In the genomic region with DNA sequence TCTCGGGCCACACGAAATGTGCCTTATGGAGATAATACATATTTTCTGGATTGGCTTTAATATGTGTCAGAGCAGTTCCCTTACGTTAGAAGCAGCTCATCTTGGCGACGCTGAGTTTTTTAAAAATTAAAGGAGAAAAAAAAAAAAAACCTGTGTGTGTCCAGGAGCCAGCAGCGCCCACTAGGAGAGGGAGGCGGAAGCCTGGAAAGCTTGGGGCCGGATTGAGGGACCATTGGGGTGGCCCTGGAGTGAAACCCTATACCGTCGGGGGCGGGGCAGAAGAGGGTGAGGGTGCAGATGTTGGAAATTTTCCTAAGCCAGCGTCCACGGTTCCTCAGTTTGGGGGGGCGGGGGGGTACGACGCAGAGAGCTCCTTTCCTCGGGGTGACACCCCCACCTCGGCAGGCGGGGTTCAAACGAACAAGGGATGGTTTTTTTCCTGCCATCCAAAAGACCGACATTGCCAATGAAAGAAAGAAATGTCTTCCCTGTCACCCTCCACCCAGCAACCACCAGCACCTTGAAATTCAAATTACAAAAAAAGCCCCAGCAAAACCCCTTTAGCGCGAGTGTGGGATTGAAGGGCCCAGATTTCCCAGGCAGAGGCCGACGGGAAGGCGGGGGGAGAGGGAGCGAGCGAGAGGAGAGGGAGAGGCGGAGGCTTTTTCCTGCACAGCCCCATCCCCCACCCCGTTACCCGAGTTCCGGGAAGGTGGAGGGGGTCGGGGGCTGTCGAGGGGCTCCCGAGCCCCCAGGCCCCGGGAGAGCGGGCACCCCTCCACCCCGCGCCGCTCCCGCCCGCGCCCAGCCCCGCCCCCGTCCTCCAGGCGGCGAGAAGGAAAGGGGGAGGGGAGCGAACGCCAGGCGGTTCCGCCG, we compare ENCODE assay signal across 8 cellular contexts. TPM values are rescaled to one million over a fixed set of nuclear protein-coding genes. Genes with fewer than 3 reads are reported as not detected.
A peak's percentile ranks its signal among the peaks of the same experiment; 100 is the strongest.
DNase-seq lines count a peak whose midpoint lies in the region; ATAC-seq, FAIRE-seq and TF ChIP-seq lines count a peak whose summit lies in the region.

No MANE protein-coding gene starts in this region.

- peaks cover 6% of the 10 kb centered on the region for H3K79me2 ChIP-seq in trophoblast cell (ENCODE audit: control insufficient read depth, insufficient read depth, low read length, poor library complexity)

- no peak overlapping the region for H2AK5ac ChIP-seq in trophoblast cell (ENCODE audit: low read length)

- H3K27me3 ChIP-seq in trophoblast cell (ENCODE audit: insufficient read depth, low read length): no peaks in the 10 kb centered on the region

- no peak for TF ChIP-seq RAD21 in A549 (conservative IDR thresholded peaks at IDR 0.05 in 1 of 2, IDR thresholded peaks at IDR 0.05 in 1 of 2)

- H3K27ac ChIP-seq in A549 (peak overlapping the region; percentile 98 to 99), angular gyrus (ENCODE audit: low read depth, low read length) (peak overlapping the region; percentile 88), trophoblast cell (ENCODE audit: low read depth, low read length) (peak overlapping the region; percentile 82)

- intact Hi-C loops in left ventricle myocardium superior (cut with micrococcal nuclease): no loop called here

- H4K91ac ChIP-seq in trophoblast cell (ENCODE audit: low read depth, low read length): peak overlapping the region; percentile 88

- no peak for FAIRE-seq in A549 (lab: Jason Lieb, UNC)

- H3K18ac ChIP-seq in trophoblast cell (ENCODE audit: low read length): peak overlapping the region; percentile 35

- peak overlapping the region; percentile 25 for H3K14ac ChIP-seq in trophoblast cell (ENCODE audit: low read length)

- H3K9ac ChIP-seq in trophoblast cell (ENCODE audit: low read length): peak overlapping the region; percentile 66

- CTCF ChIA-PET in A549 (lab: Yijun Ruan, JAX): interaction anchor here (0.7 kb wide), 1 partner anchor 20 kb away, joined by 3 read pairs; no protein-coding TSS in a partner anchor

- H2BK120ac ChIP-seq in trophoblast cell (ENCODE audit: insufficient read depth, low read length, poor library complexity): no peak overlapping the region

- H2BK12ac ChIP-seq in trophoblast cell (ENCODE audit: low read length): no peak overlapping the region

- DNase-seq in A549 (ENCODE audit: low read depth in 1 of 2, low spot score in 1 of 2) (peak; percentile 55 to 66), NCI-H226 (peak; percentile 45), left ventricle myocardium superior (peak; percentile 62), trophoblast cell (peak; percentile 3 to 21), activated gamma-delta T cell treated with Interleukin-2 at 50 U/mL for 16 hours (no peak)

- H3K4me3 ChIP-seq in A549 (peak overlapping the region; percentile 100), GM08714 (ENCODE audit: low read length) (peak overlapping the region; percentile 56), trophoblast cell (ENCODE audit: low read depth, low read length) (peak overlapping the region; percentile 99)

- POLR2A ChIA-PET in A549 (lab: Yijun Ruan, JAX): interaction anchor here (0.7 to 1.1 kb wide), 2 partner anchors 18 to 270 kb away, joined by 3 to 6 read pairs; partner anchors contain the start of gene OCRL

- H3K9me3 ChIP-seq in A549: no peaks in the 10 kb centered on the region
- H3K9me3 ChIP-seq in trophoblast cell (ENCODE audit: insufficient read depth, low read depth, low read length): no peaks in the 10 kb centered on the region

- H4K12ac ChIP-seq in trophoblast cell (ENCODE audit: low read depth, low read length): no peak overlapping the region

- ATAC-seq in A549 (peak; percentile 82 to 90), left ventricle myocardium superior (peak; percentile 90), GM21423 (IDR thresholded peaks at IDR 0.05; ENCODE audit: unreplicated experiment) (no peak)

- H3K4me1 ChIP-seq in A549 (peaks cover 34% of the 10 kb centered on the region; the same call in 2 of the 3 replicates), trophoblast cell (ENCODE audit: control insufficient read depth in 1 of 2, insufficient read depth in 2 of 2, low read length in 2 of 2) (no peaks in the 10 kb centered on the region)

- H3K23ac ChIP-seq in trophoblast cell (ENCODE audit: low read length): no peak overlapping the region

- peak overlapping the region; percentile 89 for H4K8ac ChIP-seq in trophoblast cell (ENCODE audit: low read depth, low read length)

- peak overlapping the region; percentile 46 for H3K4ac ChIP-seq in trophoblast cell (ENCODE audit: low read depth, low read length)

- no peak for TF ChIP-seq POLR2A in A549 (IDR thresholded peaks at IDR 0.05; ENCODE audit: low read length)

- no peaks in the 10 kb centered on the region for H3K36me3 ChIP-seq in trophoblast cell (ENCODE audit: control insufficient read depth in 1 of 2, insufficient read depth in 2 of 2, low read length in 2 of 2)

- TF ChIP-seq EP300 in A549 (IDR thresholded peaks at IDR 0.05): no peak; a peak in 1 of 5 replicates

- H2AFZ ChIP-seq in trophoblast cell (ENCODE audit: insufficient read depth, low read length, poor library complexity): no peak overlapping the region

- WGBS in A549 (ENCODE audit: missing lambda C conversion rate): 2% methylated on average over 26 of the region's 52 CpGs
- no CpG with 5 or more reads among the region's 52 CpGs for WGBS in trophoblast cell (ENCODE audit: extremely low coverage, insufficient coverage, insufficient read length)

- peak overlapping the region; percentile 81 for H2BK5ac ChIP-seq in trophoblast cell (ENCODE audit: low read depth, low read length, poor library complexity)

- no peak for TF ChIP-seq CTCF in A549 (IDR thresholded peaks at IDR 0.05)

- H3K4me2 ChIP-seq in A549: peak overlapping the region; percentile 92
- H3K4me2 ChIP-seq in trophoblast cell (ENCODE audit: low read length): peak overlapping the region; percentile 66

- peaks cover 12% of the 10 kb centered on the region for H3K79me1 ChIP-seq in trophoblast cell (ENCODE audit: low read length)

TF ChIP-seq in A549, 52 proteins besides CTCF, POLR2A, EP300 and RAD21 (continues in another document):
- TF ChIP-seq RFX5 (IDR thresholded peaks at IDR 0.05) (no peak), CBX2 (IDR thresholded peaks at IDR 0.05; ENCODE audit: borderline replicate concordance, low read depth) (no peak), NFE2L2 (conservative IDR thresholded peaks at IDR 0.05; ENCODE audit: low read length) (no peak), KDM1A (IDR thresholded peaks at IDR 0.05; ENCODE audit: low read depth) (no peak), FOXS1 (CRISPR knock-in tag; IDR thresholded peaks at IDR 0.05) (no peak), ZC3H11A (IDR thresholded peaks at IDR 0.05) (no peak), HOXA7 (CRISPR knock-in tag; IDR thresholded peaks at IDR 0.05) (no peak), MYC (IDR thresholded peaks at IDR 0.05; ENCODE audit: borderline replicate concordance, low read length) (no peak), ZFP36 (IDR thresholded peaks at IDR 0.05; ENCODE audit: borderline replicate concordance, partially characterized antibody) (no peak)
- TF ChIP-seq, protein P1, sequence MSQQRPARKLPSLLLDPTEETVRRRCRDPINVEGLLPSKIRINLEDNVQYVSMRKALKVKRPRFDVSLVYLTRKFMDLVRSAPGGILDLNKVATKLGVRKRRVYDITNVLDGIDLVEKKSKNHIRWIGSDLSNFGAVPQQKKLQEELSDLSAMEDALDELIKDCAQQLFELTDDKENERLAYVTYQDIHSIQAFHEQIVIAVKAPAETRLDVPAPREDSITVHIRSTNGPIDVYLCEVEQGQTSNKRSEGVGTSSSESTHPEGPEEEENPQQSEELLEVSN (IDR thresholded peaks at IDR 0.05; ENCODE audit: borderline replicate concordance, low read depth): no peak
- TF ChIP-seq, protein P2, sequence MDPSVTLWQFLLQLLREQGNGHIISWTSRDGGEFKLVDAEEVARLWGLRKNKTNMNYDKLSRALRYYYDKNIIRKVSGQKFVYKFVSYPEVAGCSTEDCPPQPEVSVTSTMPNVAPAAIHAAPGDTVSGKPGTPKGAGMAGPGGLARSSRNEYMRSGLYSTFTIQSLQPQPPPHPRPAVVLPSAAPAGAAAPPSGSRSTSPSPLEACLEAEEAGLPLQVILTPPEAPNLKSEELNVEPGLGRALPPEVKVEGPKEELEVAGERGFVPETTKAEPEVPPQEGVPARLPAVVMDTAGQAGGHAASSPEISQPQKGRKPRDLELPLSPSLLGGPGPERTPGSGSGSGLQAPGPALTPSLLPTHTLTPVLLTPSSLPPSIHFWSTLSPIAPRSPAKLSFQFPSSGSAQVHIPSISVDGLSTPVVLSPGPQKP (IDR thresholded peaks at IDR 0.05; ENCODE audit: low read depth, low read length): no peak
- TF ChIP-seq, protein P3, sequence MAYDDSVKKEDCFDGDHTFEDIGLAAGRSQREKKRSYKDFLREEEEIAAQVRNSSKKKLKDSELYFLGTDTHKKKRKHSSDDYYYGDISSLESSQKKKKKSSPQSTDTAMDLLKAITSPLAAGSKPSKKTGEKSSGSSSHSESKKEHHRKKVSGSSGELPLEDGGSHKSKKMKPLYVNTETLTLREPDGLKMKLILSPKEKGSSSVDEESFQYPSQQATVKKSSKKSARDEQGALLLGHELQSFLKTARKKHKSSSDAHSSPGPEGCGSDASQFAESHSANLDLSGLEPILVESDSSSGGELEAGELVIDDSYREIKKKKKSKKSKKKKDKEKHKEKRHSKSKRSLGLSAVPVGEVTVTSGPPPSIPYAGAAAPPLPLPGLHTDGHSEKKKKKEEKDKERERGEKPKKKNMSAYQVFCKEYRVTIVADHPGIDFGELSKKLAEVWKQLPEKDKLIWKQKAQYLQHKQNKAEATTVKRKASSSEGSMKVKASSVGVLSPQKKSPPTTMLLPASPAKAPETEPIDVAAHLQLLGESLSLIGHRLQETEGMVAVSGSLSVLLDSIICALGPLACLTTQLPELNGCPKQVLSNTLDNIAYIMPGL (CRISPR knock-in tag; IDR thresholded peaks at IDR 0.05; ENCODE audit: borderline replicate concordance): no peak

RNA-seq across cellular contexts. Expression of gene SMARCA1, which starts 0.9 kb away (rescaled TPM):
- 63.7 and 77.2 TPM in 2 replicates for polyA plus RNA-seq in A549 (2011; rRNA removed)
- 11.5 and 12.0 TPM in 2 replicates for polyA plus RNA-seq in A549 (2012; cell fraction: cytosol; rRNA removed)
- polyA plus RNA-seq in A549 (2012; cell fraction: nucleus; rRNA removed): 8.3 and 12.3 TPM in 2 replicates
- 56.5 to 72.4 TPM (median 71.8 TPM) in 3 replicates for polyA plus RNA-seq in A549 (2017; fragmentation: RNase III; extraction: RNeasy Plus Mini Kit Qiagen cat#74134 plus additional on column Dnase treatment)
- 15.3 and 15.6 TPM in 2 replicates for polyA minus RNA-seq in A549 (2011; rRNA and poly(A)+ RNA removed)
- total RNA-seq in left ventricle myocardium superior: 29.8 TPM
- polyA plus RNA-seq in trophoblast cell (2013): 68.6 and 70.1 TPM in 2 replicates

RNA-seq across cellular contexts. Expression of gene OCRL, which starts 17.6 kb away (rescaled TPM):
- polyA plus RNA-seq in A549 (2011; rRNA removed) (49.0 and 51.4 TPM in 2 replicates), A549 (2017; fragmentation: RNase III; extraction: RNeasy Plus Mini Kit Qiagen cat#74134 plus additional on column Dnase treatment) (22.4 to 23.9 TPM (median 22.4 TPM) in 3 replicates)
- polyA plus RNA-seq in A549 (2012; cell fraction: cytosol; rRNA removed): 11.0 and 14.6 TPM in 2 replicates
- polyA plus RNA-seq in A549 (2012; cell fraction: nucleus; rRNA removed): 15.2 and 22.5 TPM in 2 replicates
- 21.2 and 21.5 TPM in 2 replicates for polyA minus RNA-seq in A549 (2011; rRNA and poly(A)+ RNA removed)
- total RNA-seq in left ventricle myocardium superior: 9.9 TPM
- 19.8 and 20.1 TPM in 2 replicates for polyA plus RNA-seq in trophoblast cell (2013)
